ENCODE assay signal across 23 cellular contexts in genomic region chr10:77576633-77577032, GRCh38.
"Had no signal": no experiment of that assay in that cellular context is flagged by ENCODE, and none has a peak within 500 bp of the region (broad histone marks: within the 10 kb centered on the region; RNA-seq: fewer than 3 reads in every experiment).

No MANE protein-coding gene starts in this region.

- H3K27ac ChIP-seq: neutrophil, pancreas, right lobe of liver, testis, upper lobe of left lung had no signal

- H3K27me3 ChIP-seq: gastrocnemius medialis, neutrophil, pancreas, right lobe of liver, testis, tibial artery, upper lobe of left lung had no signal

- DNase-seq: cortex of kidney; effector memory CD8-positive, alpha-beta T cell; erythroblast; gastrocnemius medialis; mesenchymal stem cell; mucosa of descending colon; naive B cell; pancreas; right lobe of liver; stimulated activated CD4-positive, alpha-beta T cell treated with anti-CD3 and anti-CD28 coated beads, Interleukin-12 subunit alpha, Interleukin-12 subunit beta, amount 100 ng/mL, for 4 hours; stimulated activated CD4-positive, alpha-beta T cell treated with anti-CD3 and anti-CD28 coated beads, Interleukin-1b, Interleukin-23, amount 100 ng/mL, for 48 hours; stimulated activated CD4-positive, alpha-beta T cell treated with anti-CD3 and anti-CD28 coated beads, Interleukin-4, amount 100 ng/mL, for 1 hour; stimulated activated CD8-positive, alpha-beta memory T cell treated with anti-CD3 and anti-CD28 coated beads, Interleukin-4, amount 100 ng/mL, for 48 hours; stimulated activated naive CD4-positive, alpha-beta T cell; stimulated activated naive CD8-positive, alpha-beta T cell treated with anti-CD3 and anti-CD28 coated beads, Interleukin-15, amount 100 ng/mL, for 72 hours; testis; tibial artery; upper lobe of left lung had no signal

- H3K36me3 ChIP-seq: gastrocnemius medialis, neutrophil, pancreas, right lobe of liver, tibial artery, upper lobe of left lung had no signal

- H3K4me3 ChIP-seq: gastrocnemius medialis, lung, mucosa of descending colon, pancreas, right lobe of liver, smooth muscle cell, testis, tibial artery, upper lobe of left lung had no signal

- ATAC-seq: effector memory CD8-positive, alpha-beta T cell; gastrocnemius medialis; left lobe of liver; mucosa of descending colon; natural killer cell treated with Interleukin-12 subunit alpha and Interleukin-12 subunit beta and Interleukin-15 and Interleukin-18, amount 100 ng/mL, for 72 hours; pancreas; right lobe of liver; stimulated activated naive CD8-positive, alpha-beta T cell treated with anti-CD3 and anti-CD28 coated beads, Interleukin-15, amount 100 ng/mL, for 72 hours had no signal

- H3K4me1 ChIP-seq: pancreas, testis, upper lobe of left lung had no signal

- H3K9me3 ChIP-seq: gastrocnemius medialis, mucosa of descending colon, neutrophil, pancreas, right lobe of liver, testis, tibial artery, upper lobe of left lung had no signal
